In the genomic region with DNA sequence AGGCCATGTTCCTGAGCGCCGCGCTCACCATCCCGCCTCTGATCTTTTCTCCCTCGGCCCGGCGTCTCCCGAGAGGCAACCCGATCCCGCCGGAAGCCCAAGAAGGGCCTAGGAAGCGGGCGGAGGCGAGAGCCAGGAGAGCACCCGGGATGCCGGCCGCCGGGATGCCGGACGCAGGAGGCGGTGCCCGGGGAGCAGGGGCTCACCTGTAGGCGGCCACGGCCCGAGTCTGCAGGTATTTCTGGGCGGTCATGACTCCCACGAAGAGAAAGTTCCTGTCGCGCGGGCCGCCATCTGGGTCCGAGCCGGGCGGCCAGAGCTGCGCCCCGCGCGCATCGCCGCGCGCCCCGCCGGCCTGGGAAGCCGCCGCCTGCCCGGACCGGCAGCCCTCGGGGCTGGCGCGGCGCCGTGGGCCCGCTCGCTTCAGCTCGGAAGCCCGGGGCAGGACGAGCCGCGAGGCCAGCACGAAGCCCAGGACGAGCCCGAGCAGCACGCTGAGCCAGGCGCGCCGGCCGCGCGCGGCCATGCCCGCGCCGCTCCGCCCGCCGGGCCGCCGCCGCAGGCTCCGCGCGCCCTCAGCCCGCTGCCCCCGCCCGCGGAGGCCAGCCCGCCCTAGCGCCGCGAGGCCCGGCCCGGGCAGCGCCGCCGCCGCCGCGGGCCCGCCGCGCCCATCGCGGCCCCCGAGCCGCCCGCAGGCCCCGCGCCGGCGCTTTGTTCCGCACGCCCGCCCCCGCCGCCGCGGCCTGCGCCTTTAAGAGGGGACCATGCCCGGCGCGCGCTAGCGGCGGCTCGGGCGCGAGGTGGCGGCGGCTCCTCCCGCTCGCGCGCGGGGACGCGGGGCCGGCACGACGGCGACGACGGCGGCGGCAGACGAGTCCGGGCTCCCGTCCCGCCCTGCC, we compare ENCODE assay signal across 8 cellular contexts. TPM values are rescaled to one million over a fixed set of nuclear protein-coding genes. Genes with fewer than 3 reads are reported as not detected.
A peak's percentile ranks its signal among the peaks of the same experiment; 100 is the strongest.
DNase-seq lines count a peak whose midpoint lies in the region; ATAC-seq and TF ChIP-seq lines count a peak whose summit lies in the region.

No MANE protein-coding gene starts in this region.

- DNase-seq in RWPE1 (ENCODE audit: low spot score) (peak; percentile 59), T47D (ENCODE audit: low read depth in 1 of 2, low spot score in 1 of 2) (peak; percentile 42 to 68), kidney epithelial cell (ENCODE audit: low read depth) (no peak), GOT3 (lab: John Stamatoyannopoulos, UW) (no peak)
- no peak for DNase-seq in stimulated activated naive B cell treated with anti-CD40 and anti-IgM and Interleukin-4, amounts not matched to agents 10 μg/mL and 1 μg/mL and 100 μg/mL, for 72 hours

- TF ChIP-seq CTCF in C4-2B (conservative IDR thresholded peaks at IDR 0.05), result no peak
- TF ChIP-seq CTCF in RWPE1 (conservative IDR thresholded peaks at IDR 0.05; ENCODE audit: low read depth), result no peak
- TF ChIP-seq CTCF in kidney epithelial cell (IDR thresholded peaks at IDR 0.05; ENCODE audit: insufficient read depth, low read length, poor library complexity, severe bottlenecking), result no peak

- H3K27ac Mint-ChIP-seq in stimulated activated naive B cell treated with anti-CD40 and anti-IgM and Interleukin-4, amounts not matched to agents 10 μg/mL and 1 μg/mL and 100 μg/mL, for 72 hours, result peak overlapping the region; percentile 96

- peaks cover 37 to 63% of the 10 kb centered on the region in 2 donors for H3K4me1 Mint-ChIP-seq in stimulated activated naive B cell treated with anti-CD40 and anti-IgM and Interleukin-4, amounts not matched to agents 10 μg/mL and 1 μg/mL and 100 μg/mL, for 72 hours

- H3K27ac ChIP-seq in C4-2B, result peak overlapping the region; percentile 68
- H3K27ac ChIP-seq in RWPE1, result peak overlapping the region; percentile 89

- H3K36me3 ChIP-seq in kidney epithelial cell (ENCODE audit: control insufficient read depth, insufficient read depth, low read length), result no peaks in the 10 kb centered on the region

- in situ Hi-C loops in T47D (cut with HindIII; ENCODE audit: low pct_unique_long_range_greater_than_20kb, low sequenced_read_pairs), result no loop called here

- CTCF ChIA-PET in RWPE1 (lab: Yijun Ruan, JAX), result interaction anchor here (0.6 to 1.2 kb wide), 8 partner anchors 50 to 378 kb away, joined by 3 to 7 read pairs (median 4); no protein-coding TSS in a partner anchor

- H3K4me3 Mint-ChIP-seq in stimulated activated naive B cell treated with anti-CD40 and anti-IgM and Interleukin-4, amounts not matched to agents 10 μg/mL and 1 μg/mL and 100 μg/mL, for 72 hours, result peak overlapping the region; percentile 89 to 96

- POLR2A ChIA-PET in RWPE1 (lab: Yijun Ruan, JAX; ENCODE audit: low non-redundant PET), result interaction anchor here (0.6 to 0.7 kb wide), 2 partner anchors 31 to 101 kb away, joined by 3 to 5 read pairs; no protein-coding TSS in a partner anchor

- peak; percentile 35 for ATAC-seq in GM19025 (IDR thresholded peaks at IDR 0.05; ENCODE audit: low read depth, unreplicated experiment)
- peak; percentile 48 for ATAC-seq in HG03159 (IDR thresholded peaks at IDR 0.05; ENCODE audit: unreplicated experiment)
- ATAC-seq in stimulated activated naive B cell treated with anti-CD40 and anti-IgM and Interleukin-4, amounts not matched to agents 10 μg/mL and 1 μg/mL and 100 μg/mL, for 72 hours (replicated peaks), result peak; percentile 36 to 52

- peaks cover 17 to 25% of the 10 kb centered on the region in 2 donors for H3K36me3 Mint-ChIP-seq in stimulated activated naive B cell treated with anti-CD40 and anti-IgM and Interleukin-4, amounts not matched to agents 10 μg/mL and 1 μg/mL and 100 μg/mL, for 72 hours

- no peaks in the 10 kb centered on the region for H3K9me3 Mint-ChIP-seq in stimulated activated naive B cell treated with anti-CD40 and anti-IgM and Interleukin-4, amounts not matched to agents 10 μg/mL and 1 μg/mL and 100 μg/mL, for 72 hours

- no peaks in the 10 kb centered on the region for H3K27me3 ChIP-seq in kidney epithelial cell (ENCODE audit: control insufficient read depth, insufficient read depth, low read length)

- H3K27me3 Mint-ChIP-seq in stimulated activated naive B cell treated with anti-CD40 and anti-IgM and Interleukin-4, amounts not matched to agents 10 μg/mL and 1 μg/mL and 100 μg/mL, for 72 hours, result no peaks in the 10 kb centered on the region

- H3K4me3 ChIP-seq in kidney epithelial cell (ENCODE audit: low read depth, low read length), result peak overlapping the region; percentile 76

RNA-seq across cellular contexts. Expression of a gene that starts 0.7 kb away (rescaled TPM):
- 21.1 and 22.9 TPM in 2 replicates for total RNA-seq in kidney epithelial cell

RNA-seq across cellular contexts. Expression of a gene that starts 26.1 kb away (rescaled TPM):
- 109 and 142 TPM in 2 replicates for total RNA-seq in kidney epithelial cell

RNA-seq across cellular contexts. Expression of a gene that starts 43.9 kb away (rescaled TPM):
- 21.7 and 39.8 TPM in 2 replicates for total RNA-seq in kidney epithelial cell

Comparison
In these comparisons a context has a peak if more than half of its experiments do, and no peak if none do; other contexts are left out.
1. DNase-seq: peak in RWPE1 (single experiment) and T47D (2 of 2); none in kidney epithelial cell (single experiment), stimulated activated naive B cell treated with anti-CD40 and anti-IgM and Interleukin-4, amounts not matched to agents 10 μg/mL and 1 μg/mL and 100 μg/mL, for 72 hours (single experiment) and GOT3 (single experiment).
2. Peak in every context shown above with its lines, with median percentiles within 50 percentile points of each other: ATAC-seq.